ENCODE assay signal across 19 cellular contexts in genomic region chr3:161682715-161683114, GRCh38.
DNase-seq lines count a peak whose midpoint lies in the region; ATAC-seq and TF ChIP-seq lines count a peak whose summit lies in the region.
"Had no signal": no experiment of that assay in that cellular context is flagged by ENCODE, and none has a peak within 500 bp of the region (broad histone marks: within the 10 kb centered on the region; RNA-seq: fewer than 3 reads in every experiment).

No MANE protein-coding gene starts in this region.

- H3K36me3 Mint-ChIP-seq in activated T-cell treated with anti-CD3 and anti-CD28 coated beads, Interleukin-2, amount 50 U/mL, for 24 hours (ENCODE audit: low read depth): no peaks in the 10 kb centered on the region
- no peaks in the 10 kb centered on the region for H3K36me3 Mint-ChIP-seq in activated CD4-positive, alpha-beta T cell treated with anti-CD3 and anti-CD28 coated beads for 36 hours (ENCODE audit: low read depth)
- H3K36me3 Mint-ChIP-seq: CD14-positive monocyte had no signal

- ATAC-seq in GM18502 (IDR thresholded peaks at IDR 0.05; ENCODE audit: poor library complexity, unreplicated experiment) (peak; percentile 54), heart right ventricle (no peak)
- ATAC-seq in activated CD4-positive, alpha-beta T cell treated with anti-CD3 and anti-CD28 coated beads for 36 hours: no peak

- TF ChIP-seq CTCF in fibroblast of villous mesenchyme (IDR thresholded peaks at IDR 0.05; ENCODE audit: insufficient read depth, low read depth, low read length) (no peak), heart right ventricle (IDR thresholded peaks at IDR 0.05) (no peak)

- H3K27me3 ChIP-seq in SJCRH30 (no peaks in the 10 kb centered on the region), heart right ventricle (no peaks in the 10 kb centered on the region)

- H3K9me3 Mint-ChIP-seq in activated T-cell treated with anti-CD3 and anti-CD28 coated beads, Interleukin-2, amount 50 U/mL, for 24 hours: peaks cover 3% of the 10 kb centered on the region
- H3K9me3 Mint-ChIP-seq in activated CD4-positive, alpha-beta T cell treated with anti-CD3 and anti-CD28 coated beads for 36 hours (ENCODE audit: low read depth): peaks cover 7% of the 10 kb centered on the region

- intact Hi-C loops in heart right ventricle (cut with DNase I): no loop called here
- intact Hi-C loops in activated CD4-positive, alpha-beta T cell treated with anti-CD3 and anti-CD28 coated beads for 36 hours (cut with DNase I, micrococcal nuclease): no loop called here

- 0 out of 2 replicates have a peak, but pooled peaks cover 4% of the 10 kb centered on the region for H3K9me3 ChIP-seq in SJCRH30 (replicated peaks)
- peaks cover 0 to 6% (median 0%) of the 10 kb centered on the region in 11 donors for H3K9me3 ChIP-seq in heart right ventricle
- H3K9me3 ChIP-seq: Caco-2 had no signal

- CTCF ChIA-PET in activated CD4-positive, alpha-beta T cell treated with anti-CD3 and anti-CD28 coated beads for 36 hours (lab: Charles Lee): no interaction called here

- POLR2A ChIA-PET in activated CD4-positive, alpha-beta T cell treated with anti-CD3 and anti-CD28 coated beads for 36 hours (lab: Charles Lee): no interaction called here

- H3K4me1 Mint-ChIP-seq in activated T-cell treated with anti-CD3 and anti-CD28 coated beads, Interleukin-2, amount 50 U/mL, for 24 hours (ENCODE audit: low read depth): no peaks in the 10 kb centered on the region
- no peaks in the 10 kb centered on the region for H3K4me1 Mint-ChIP-seq in activated CD4-positive, alpha-beta T cell treated with anti-CD3 and anti-CD28 coated beads for 36 hours

- WGBS in heart right ventricle, 2 donors: 60 to 66% methylated on average over 2 of the region's 2 CpGs

- DNase-seq in KBM-7 (peak; percentile 51), SJCRH30 (peak in 1 of 2 experiments; percentile 65), fibroblast of villous mesenchyme (ENCODE audit: low read depth) (peak; percentile 40), erythroblast (lab: John Stamatoyannopoulos, UW) (no peak), heart right ventricle (no peak)
- DNase-seq in activated T-cell treated with anti-CD3 and anti-CD28 coated beads, Interleukin-2, amount 50 U/mL, for 24 hours: no peak
- DNase-seq in activated CD4-positive, alpha-beta T cell treated with anti-CD3 and anti-CD28 coated beads for 36 hours: no peak
- DNase-seq: Caco-2, DMS53, H7, IMR-90, NCI-H1105, NCI-H1930, NCI-H2171 treated with DMSO at 0.1 percent for 48 hours, NCI-H82, SHP77 treated with DMSO at 0.1 percent for 48 hours, T1000 had no signal

- peaks cover 14% of the 10 kb centered on the region for H3K4me1 ChIP-seq in SJCRH30
- H3K4me1 ChIP-seq in heart right ventricle: no peaks in the 10 kb centered on the region
- H3K4me1 ChIP-seq: Caco-2 had no signal

- H3K4me3 ChIP-seq in SJCRH30 (no peak overlapping the region), fibroblast of villous mesenchyme (ENCODE audit: low read depth, low read length) (no peak overlapping the region), heart right ventricle (no peak overlapping the region)

- no peak overlapping the region for H3K27ac Mint-ChIP-seq in activated T-cell treated with anti-CD3 and anti-CD28 coated beads, Interleukin-2, amount 50 U/mL, for 24 hours
- no peak overlapping the region for H3K27ac Mint-ChIP-seq in activated CD4-positive, alpha-beta T cell treated with anti-CD3 and anti-CD28 coated beads for 36 hours
- H3K27ac Mint-ChIP-seq: CD14-positive monocyte had no signal

- TF ChIP-seq POLR2A in erythroblast (IDR thresholded peaks at IDR 0.05; ENCODE audit: low read length): no peak

- H3K36me3 ChIP-seq in SJCRH30: no peaks in the 10 kb centered on the region
- no peaks in the 10 kb centered on the region for H3K36me3 ChIP-seq in heart right ventricle

- H3K27ac ChIP-seq in SJCRH30 (peak overlapping the region; percentile 67), heart right ventricle (no peak overlapping the region)

- in situ Hi-C loops in KBM-7 (cut with MboI; ENCODE audit: low pct_unique_long_range_greater_than_20kb, low sequenced_read_pairs): no loop called here

- no peaks in the 10 kb centered on the region for H3K27me3 Mint-ChIP-seq in activated T-cell treated with anti-CD3 and anti-CD28 coated beads, Interleukin-2, amount 50 U/mL, for 24 hours
- no peaks in the 10 kb centered on the region for H3K27me3 Mint-ChIP-seq in activated CD4-positive, alpha-beta T cell treated with anti-CD3 and anti-CD28 coated beads for 36 hours

- no peak overlapping the region for H3K4me3 Mint-ChIP-seq in activated T-cell treated with anti-CD3 and anti-CD28 coated beads, Interleukin-2, amount 50 U/mL, for 24 hours
- no peak overlapping the region for H3K4me3 Mint-ChIP-seq in activated CD4-positive, alpha-beta T cell treated with anti-CD3 and anti-CD28 coated beads for 36 hours
- H3K4me3 Mint-ChIP-seq: CD14-positive monocyte had no signal

Comparison
In these comparisons a context has a peak if more than half of its experiments do, and no peak if none do; other contexts are left out.
1. DNase-seq: peak in KBM-7 (single experiment) and fibroblast of villous mesenchyme (single experiment); none in activated T-cell treated with anti-CD3 and anti-CD28 coated beads, Interleukin-2, amount 50 U/mL, for 24 hours (single experiment), erythroblast (0 of 2), heart right ventricle (0 of 2) and activated CD4-positive, alpha-beta T cell treated with anti-CD3 and anti-CD28 coated beads for 36 hours (single experiment).